Comparison of ENCODE assay signal across 10 cellular contexts in the genomic region with DNA sequence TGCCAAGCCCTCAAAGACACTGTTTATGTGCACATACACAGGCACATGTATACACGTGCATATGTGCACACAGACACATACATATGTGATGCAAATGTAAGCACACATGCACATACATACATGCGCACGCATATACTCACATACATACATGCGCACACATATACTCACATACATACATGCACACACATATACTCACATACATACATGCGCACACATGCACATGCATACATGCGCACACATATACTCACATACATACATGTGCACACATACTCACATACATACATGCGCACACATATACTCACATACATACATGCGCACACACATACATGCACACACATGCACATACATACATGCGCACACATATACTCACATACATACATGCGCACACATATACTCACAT. TPM values are rescaled to one million over a fixed set of nuclear protein-coding genes. Genes with fewer than 3 reads are reported as not detected.
"Had no signal": no experiment of that assay in that cellular context is flagged by ENCODE, and none has a peak within 500 bp of the region (broad histone marks: within the 10 kb centered on the region; RNA-seq: fewer than 3 reads in every experiment).

No MANE protein-coding gene starts in this region.

- H3K9ac ChIP-seq: GM23248 had no signal

- ATAC-seq: HCT116 had no signal

- H3K4me3 ChIP-seq: GM23248, HAP-1 had no signal

- DNase-seq: GM23248, GOT3, H7, HFFc6, KBM-7 had no signal

- H3K27ac ChIP-seq: GM23248, HL-60 had no signal

- H3K36me3 ChIP-seq: HAP-1 had no signal

- H2AFZ ChIP-seq: GM23248 had no signal

- H3K9me3 ChIP-seq: HAP-1 had no signal

- H3K4me1 ChIP-seq: HAP-1 had no signal

RNA-seq across cellular contexts. Expression of a gene that starts 20.5 kb away (rescaled TPM):
- total RNA-seq: HT1080 had no signal
- polyA plus RNA-seq: GM23248, IgD-negative memory B cell had no signal
